18 cellular contexts compared by ENCODE assay signal in the genomic region with DNA sequence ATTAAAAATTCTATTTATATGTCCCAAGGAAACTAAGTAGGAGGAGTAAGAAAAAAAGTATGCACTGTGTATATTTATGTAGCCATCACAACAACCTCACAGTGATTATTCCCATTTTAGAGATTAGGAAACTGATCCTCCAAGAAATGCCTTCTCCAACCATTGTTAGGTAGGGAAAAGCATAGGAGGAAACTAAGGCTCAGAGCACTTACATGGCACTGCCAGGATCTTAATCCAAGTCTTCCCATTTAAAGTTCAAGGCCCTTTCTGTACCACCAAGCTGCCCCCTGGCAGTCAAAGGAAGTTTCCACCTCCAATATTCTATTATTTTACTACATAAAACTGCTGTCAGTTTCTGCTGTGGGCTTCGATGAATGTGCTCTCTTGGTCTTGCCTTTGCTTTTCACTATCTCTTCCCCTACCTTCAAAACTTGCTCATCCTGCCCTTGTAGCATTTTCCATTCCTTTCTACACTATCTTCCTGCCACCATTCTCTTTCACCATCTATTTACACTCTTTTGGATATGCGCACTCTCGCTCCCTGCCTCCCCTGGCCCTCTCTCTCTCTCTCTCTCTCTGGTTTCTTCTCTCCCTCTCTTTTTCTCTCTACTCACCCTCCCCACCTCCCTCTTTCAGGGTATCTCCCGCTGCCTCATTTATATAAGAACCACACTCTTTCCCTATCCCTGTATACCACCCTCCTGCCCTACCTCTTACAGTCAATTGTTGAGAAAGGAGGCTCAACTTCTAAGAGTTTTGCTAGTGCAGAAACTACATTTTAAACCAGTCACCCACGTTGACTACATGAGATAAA. TPM values are rescaled to one million over a fixed set of nuclear protein-coding genes. Genes with fewer than 3 reads are reported as not detected.
DNase-seq lines count a peak whose midpoint lies in the region; ATAC-seq and TF ChIP-seq lines count a peak whose summit lies in the region.
"Had no signal": no experiment of that assay in that cellular context is flagged by ENCODE, and none has a peak within 500 bp of the region (broad histone marks: within the 10 kb centered on the region; RNA-seq: fewer than 3 reads in every experiment).

No MANE protein-coding gene starts in this region.

- no peak for TF ChIP-seq CTCF in AG04450 (IDR thresholded peaks at IDR 0.05; ENCODE audit: low read depth, low read length)

- no peaks in the 10 kb centered on the region for H3K27me3 Mint-ChIP-seq in CD4-positive, CD25-positive, alpha-beta regulatory T cell
- H3K27me3 Mint-ChIP-seq: activated naive CD8-positive, alpha-beta T cell treated with anti-CD3 and anti-CD28 coated beads, Interleukin-2, amount 10 ng/mL, durations not matched to agents 7 days and 5 days; progenitor cell of endocrine pancreas had no signal

- peaks cover 49% of the 10 kb centered on the region for H3K4me1 ChIP-seq in CD4-positive, CD25-positive, alpha-beta regulatory T cell (ENCODE audit: control insufficient read depth, insufficient read depth, low read length, poor library complexity, severe bottlenecking)

- POLR2A ChIA-PET in AG04450 (lab: Yijun Ruan, JAX): interaction anchor here (1.2 kb wide), 1 partner anchor 24 kb away, joined by 4 read pairs; no protein-coding TSS in a partner anchor

- CTCF ChIA-PET in AG04450 (lab: Charles Lee): interaction anchor here (1.3 kb wide), 1 partner anchor 131 kb away, joined by 3 read pairs; no protein-coding TSS in a partner anchor

- H3K9me3 ChIP-seq in AG04450 (ENCODE audit: control insufficient read depth, insufficient read depth, low read length): no peaks in the 10 kb centered on the region
- H3K9me3 ChIP-seq in CD4-positive, CD25-positive, alpha-beta regulatory T cell (ENCODE audit: control insufficient read depth in 2 of 2, low read length in 2 of 2): no peaks in the 10 kb centered on the region
- no peaks in the 10 kb centered on the region for H3K9me3 ChIP-seq in SK-N-MC (ENCODE audit: low read depth, low read length)
- H3K9me3 ChIP-seq: lower lobe of right lung had no signal

- H3K27me3 ChIP-seq in AG04450 (ENCODE audit: control insufficient read depth, insufficient read depth, low read length): no peaks in the 10 kb centered on the region
- H3K27me3 ChIP-seq in CD4-positive, CD25-positive, alpha-beta regulatory T cell (ENCODE audit: control insufficient read depth, insufficient read depth, low read length): no peaks in the 10 kb centered on the region
- H3K27me3 ChIP-seq: brain microvascular endothelial cell had no signal

- DNase-seq in AG04450 (ENCODE audit: low read depth, low spot score): no peak
- no peak for DNase-seq in CD4-positive, CD25-positive, alpha-beta regulatory T cell
- no peak for DNase-seq in SK-N-MC (ENCODE audit: low read depth, low spot score)
- DNase-seq in iPS-NIHi7 (ENCODE audit: extremely low spot score): peak; percentile 20
- DNase-seq in RKO (ENCODE audit: low spot score): no peak
- DNase-seq in NCI-H345 treated with DMSO at 0.1 percent for 48 hours (lab: John Stamatoyannopoulos, UW; ENCODE audit: unreplicated experiment): no peak
- no peak for DNase-seq in islet precursor cell
- DNase-seq: activated naive CD8-positive, alpha-beta T cell treated with anti-CD3 and anti-CD28 coated beads, Interleukin-2, amount 10 ng/mL, durations not matched to agents 7 days and 5 days; AML-193; brain microvascular endothelial cell; DMS 273 treated with DMSO at 0.1 percent for 48 hours; lower lobe of right lung; NCI-H1694; PC-9; stimulated activated CD4-positive, alpha-beta T cell treated with anti-CD3 and anti-CD28 coated beads, Interleukin-4, amount 100 ng/mL, for 24 hours had no signal

- peak overlapping the region; percentile 12 for H3K27ac ChIP-seq in AG04450 (ENCODE audit: low read depth, low read length)
- no peak overlapping the region for H3K27ac ChIP-seq in CD4-positive, CD25-positive, alpha-beta regulatory T cell (ENCODE audit: insufficient read depth, low read length, poor library complexity, severe bottlenecking)
- 0 out of 2 replicates have a peak overlapping the region, but pooled peaks have one; percentile 32 for H3K27ac ChIP-seq in SK-N-MC
- H3K27ac ChIP-seq: brain microvascular endothelial cell, lower lobe of right lung, PC-9, skin epidermis had no signal

- peak overlapping the region in 2 of 3 donors; percentile 1 to 84 for H3K27ac Mint-ChIP-seq in CD4-positive, CD25-positive, alpha-beta regulatory T cell
- H3K27ac Mint-ChIP-seq: activated naive CD8-positive, alpha-beta T cell treated with anti-CD3 and anti-CD28 coated beads, Interleukin-2, amount 10 ng/mL, durations not matched to agents 7 days and 5 days had no signal

- H3K4me3 Mint-ChIP-seq in CD4-positive, CD25-positive, alpha-beta regulatory T cell: peak overlapping the region; percentile 36 to 69 (median 54)
- H3K4me3 Mint-ChIP-seq: activated naive CD8-positive, alpha-beta T cell treated with anti-CD3 and anti-CD28 coated beads, Interleukin-2, amount 10 ng/mL, durations not matched to agents 7 days and 5 days had no signal

- H3K4me1 Mint-ChIP-seq in CD4-positive, CD25-positive, alpha-beta regulatory T cell: peaks cover 47 to 90% (median 71%) of the 10 kb centered on the region in 4 donors

- ATAC-seq in CD4-positive, CD25-positive, alpha-beta regulatory T cell (ENCODE audit: low read depth in 2 of 2): no peak
- no peak for ATAC-seq in GM18858 (IDR thresholded peaks at IDR 0.05; ENCODE audit: unreplicated experiment)
- ATAC-seq: lower lobe of right lung had no signal

- H3K4me3 ChIP-seq in AG04450 (ENCODE audit: low read depth, low read length) (no peak overlapping the region), SK-N-MC (no peak overlapping the region)
- H3K4me3 ChIP-seq in CD4-positive, CD25-positive, alpha-beta regulatory T cell (ENCODE audit: low read depth, low read length): peak overlapping the region; percentile 27
- H3K4me3 ChIP-seq: lower lobe of right lung, PC-9, skin epidermis had no signal

- no peaks in the 10 kb centered on the region for H3K9me3 Mint-ChIP-seq in CD4-positive, CD25-positive, alpha-beta regulatory T cell
- H3K9me3 Mint-ChIP-seq: activated naive CD8-positive, alpha-beta T cell treated with anti-CD3 and anti-CD28 coated beads, Interleukin-2, amount 10 ng/mL, durations not matched to agents 7 days and 5 days had no signal

- H3K36me3 ChIP-seq in CD4-positive, CD25-positive, alpha-beta regulatory T cell (ENCODE audit: control insufficient read depth, insufficient read depth, low read length): peaks cover 25% of the 10 kb centered on the region
- peaks cover 54% of the 10 kb centered on the region for H3K36me3 ChIP-seq in SK-N-MC (ENCODE audit: insufficient read depth, low read length)

- peaks cover 27% of the 10 kb centered on the region for H3K36me3 Mint-ChIP-seq in CD4-positive, CD25-positive, alpha-beta regulatory T cell

- no peak overlapping the region for H3K9ac ChIP-seq in SK-N-MC (ENCODE audit: insufficient read length)

RNA-seq across cellular contexts. Expression of a gene that starts 34.0 kb away (rescaled TPM):
- 71.3 and 73.0 TPM in 2 replicates for polyA plus RNA-seq in AG04450 (2011; rRNA removed)
- polyA minus RNA-seq in AG04450 (2011; rRNA and poly(A)+ RNA removed): 284 and 379 TPM in 2 replicates
- total RNA-seq in CD4-positive, CD25-positive, alpha-beta regulatory T cell: 283 TPM
- polyA plus RNA-seq in CD4-positive, CD25-positive, alpha-beta regulatory T cell: 100 to 1,000 TPM; 108 to 149 (median 132) TPM
